In genomic region chr4:18366762-18367358, GRCh38 we compare ENCODE assay signal across 7 cellular contexts.
DNase-seq lines count a peak whose midpoint lies in the region; ATAC-seq and TF ChIP-seq lines count a peak whose summit lies in the region.

No MANE protein-coding gene starts in this region.

- no TSS peak for BruUV-seq in PC-3 (replicated peaks; lab: Mats Ljungman, UMichigan)

- peaks cover 15% of the 10 kb centered on the region for H3K27me3 Mint-ChIP-seq in stimulated activated naive CD8-positive, alpha-beta T cell treated with anti-CD3 and anti-CD28 coated beads, Interleukin-15, amount 100 ng/mL, for 72 hours

- H3K4me2 ChIP-seq in PC-3 (ENCODE audit: low read length), result no peak overlapping the region

- H3K27ac Mint-ChIP-seq in stimulated activated naive CD8-positive, alpha-beta T cell treated with anti-CD3 and anti-CD28 coated beads, Interleukin-15, amount 100 ng/mL, for 72 hours, result no peak overlapping the region

- H3F3A ChIP-seq in PC-3 (ENCODE audit: low read length, unreplicated experiment), result no peaks in the 10 kb centered on the region

- H3K36me3 ChIP-seq in PC-3 (ENCODE audit: low read depth, low read length), result no peaks in the 10 kb centered on the region

- ATAC-seq in GM21360 (IDR thresholded peaks at IDR 0.05; ENCODE audit: unreplicated experiment), result peak; percentile 96
- ATAC-seq in HG03565 (IDR thresholded peaks at IDR 0.05; ENCODE audit: unreplicated experiment), result peak; percentile 90
- peak; percentile 69 for ATAC-seq in PC-3
- peak; percentile 85 for ATAC-seq in stimulated activated naive CD8-positive, alpha-beta T cell treated with anti-CD3 and anti-CD28 coated beads, Interleukin-15, amount 100 ng/mL, for 72 hours

- H3K9me3 Mint-ChIP-seq in stimulated activated naive CD8-positive, alpha-beta T cell treated with anti-CD3 and anti-CD28 coated beads, Interleukin-15, amount 100 ng/mL, for 72 hours, result no peaks in the 10 kb centered on the region

- CTCF ChIA-PET in GM10248 (lab: Yijun Ruan, JAX), result interaction anchor here (0.7 to 5.2 kb wide), 14 partner anchors 8 to 831 kb away, joined by 3 to 54 read pairs (median 4); no protein-coding TSS in a partner anchor
- CTCF ChIA-PET in PC-3 (lab: Charles Lee), result interaction anchor here (0.7 kb wide), 1 partner anchor 226 kb away, joined by 3 read pairs; no protein-coding TSS in a partner anchor

- no peak overlapping the region for H3K4me3 ChIP-seq in PC-3 (ENCODE audit: low read length)

- no peaks in the 10 kb centered on the region for H3K9me2 ChIP-seq in PC-3 (replicated peaks; ENCODE audit: low read length)

- no peak overlapping the region for H3K27ac ChIP-seq in PC-3 (ENCODE audit: low read length)

- H3K4me1 ChIP-seq in PC-3 (ENCODE audit: insufficient read depth, low read length), result no peaks in the 10 kb centered on the region

- no peak overlapping the region for H3K9ac ChIP-seq in PC-3 (ENCODE audit: low read length)

- no peak for DNase-seq in GM10248 (ENCODE audit: extremely low spot score)
- peak; percentile 48 for DNase-seq in PC-3
- peak; percentile 14 for DNase-seq in fibroblast of gingiva (ENCODE audit: low read depth)
- DNase-seq in stimulated activated naive CD8-positive, alpha-beta T cell treated with anti-CD3 and anti-CD28 coated beads, Interleukin-15, amount 100 ng/mL, for 72 hours, result peak in 1 of 2 donors; percentile 10
- DNase-seq in GM19238 (ENCODE audit: insufficient read length, low spot score), result no peak

- H3K4me3 Mint-ChIP-seq in stimulated activated naive CD8-positive, alpha-beta T cell treated with anti-CD3 and anti-CD28 coated beads, Interleukin-15, amount 100 ng/mL, for 72 hours, result no peak overlapping the region

- no peaks in the 10 kb centered on the region for H3K27me3 ChIP-seq in PC-3 (ENCODE audit: low read length)

- TF ChIP-seq CTCF in GM10248 (IDR thresholded peaks at IDR 0.05; ENCODE audit: control extremely low read depth, extremely low read depth, low read depth, missing control alignments), result peak; percentile 74
- peak; percentile 64; the same call in 1 of the 2 replicates for TF ChIP-seq CTCF in PC-3 (conservative IDR thresholded peaks at IDR 0.05; ENCODE audit: low read depth, low read length)

- H3K9me3 ChIP-seq in PC-3 (ENCODE audit: low read length), result no peaks in the 10 kb centered on the region

- H3K79me2 ChIP-seq in PC-3 (ENCODE audit: low read length), result no peaks in the 10 kb centered on the region

- H2AFZ ChIP-seq in PC-3 (ENCODE audit: low read length), result no peak overlapping the region

- H3K4me1 Mint-ChIP-seq in stimulated activated naive CD8-positive, alpha-beta T cell treated with anti-CD3 and anti-CD28 coated beads, Interleukin-15, amount 100 ng/mL, for 72 hours, result no peaks in the 10 kb centered on the region

- no peaks in the 10 kb centered on the region for H4K20me1 ChIP-seq in PC-3 (ENCODE audit: low read length)

- POLR2A ChIA-PET in GM10248 (lab: Yijun Ruan, JAX), result no interaction called here
- POLR2A ChIA-PET in PC-3 (lab: Charles Lee; ENCODE audit: unreplicated experiment), result no interaction called here

- intact Hi-C loops in PC-3 (cut with micrococcal nuclease), result loop anchor here (5.0 kb wide), 1 partner anchor 435 kb away; no protein-coding TSS in a partner anchor

Comparison
In these comparisons a context has a peak if more than half of its experiments do, and no peak if none do; other contexts are left out.
1. DNase-seq: peak in PC-3 (single experiment) and fibroblast of gingiva (single experiment); none in GM10248 (single experiment) and GM19238 (single experiment).
2. Peak in every context shown above with its lines, with median percentiles within 50 percentile points of each other: ATAC-seq.